13 cellular contexts compared by ENCODE assay signal in the genomic region with DNA sequence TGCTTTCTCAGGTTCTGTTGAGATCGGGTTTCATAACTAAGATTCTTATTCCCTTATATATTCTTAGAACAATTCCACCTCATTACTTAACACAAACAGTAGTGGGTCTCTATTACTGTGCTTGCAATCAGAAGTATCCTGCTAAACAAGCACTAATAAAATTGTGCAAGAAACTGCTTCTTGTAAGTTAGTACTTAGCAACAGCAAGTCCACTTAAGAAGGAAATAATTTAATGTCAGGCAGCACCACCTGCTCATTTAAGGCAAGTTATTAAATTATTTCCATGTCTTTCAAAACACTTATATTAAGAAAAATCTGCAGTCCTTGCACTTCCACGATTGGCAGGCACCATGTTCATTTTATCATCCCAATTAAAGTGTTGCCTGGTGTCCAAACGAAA.
DNase-seq lines count a peak whose midpoint lies in the region; ATAC-seq and TF ChIP-seq lines count a peak whose summit lies in the region.
"Had no signal": no experiment of that assay in that cellular context is flagged by ENCODE, and none has a peak within 500 bp of the region (broad histone marks: within the 10 kb centered on the region; RNA-seq: fewer than 3 reads in every experiment).

No MANE protein-coding gene starts in this region.

- H3K9me3 Mint-ChIP-seq in CD8-positive, alpha-beta T cell: peaks cover 4% of the 10 kb centered on the region

- H2AFZ ChIP-seq in KMS-11 (ENCODE audit: low read depth): no peak overlapping the region

- no peak overlapping the region for H3K4me3 ChIP-seq in CD8-positive, alpha-beta T cell (ENCODE audit: low read depth, low read length)
- H3K4me3 ChIP-seq in KMS-11 (IDR thresholded peaks at IDR 0.05; ENCODE audit: insufficient read depth, low read depth, low read length): no peak overlapping the region
- no peak overlapping the region for H3K4me3 ChIP-seq in WERI-Rb-1 (ENCODE audit: low read depth, low read length)
- no peak overlapping the region for H3K4me3 ChIP-seq in tibial artery
- H3K4me3 ChIP-seq: dorsolateral prefrontal cortex, prostate gland had no signal

- H3K4me1 ChIP-seq in CD8-positive, alpha-beta T cell (ENCODE audit: insufficient read depth, low read length): peaks cover 45% of the 10 kb centered on the region
- H3K4me1 ChIP-seq in KMS-11 (ENCODE audit: low read depth, poor library complexity, severe bottlenecking) (peaks cover 64% of the 10 kb centered on the region), tibial artery (peaks cover 0 to 35% (median 8%) of the 10 kb centered on the region in 4 donors)
- H3K4me1 ChIP-seq: prostate gland had no signal

- peak overlapping the region; percentile 36 for H3K4me2 ChIP-seq in KMS-11

- no peak for DNase-seq in CD8-positive, alpha-beta T cell
- DNase-seq in fibroblast of gingiva (ENCODE audit: low read depth) (peak; percentile 58), omental fat pad (ENCODE audit: low spot score) (no peak), NCI-H82 treated with DMSO at 0.1 percent for 48 hours (lab: John Stamatoyannopoulos, UW; ENCODE audit: unreplicated experiment) (no peak), WERI-Rb-1 (no peak), tibial artery (no peak)
- DNase-seq: aorta; dorsolateral prefrontal cortex; NCI-H1048; stimulated activated CD4-positive, alpha-beta T cell treated with anti-CD3 and anti-CD28 coated beads, Interleukin-4, amount 100 ng/mL, for 1 hour had no signal

- H3K27me3 ChIP-seq in CD8-positive, alpha-beta T cell (ENCODE audit: insufficient read depth, low read length): no peaks in the 10 kb centered on the region
- H3K27me3 ChIP-seq in KMS-11 (ENCODE audit: insufficient read depth, low read depth): no peaks in the 10 kb centered on the region
- H3K27me3 ChIP-seq in WERI-Rb-1 (ENCODE audit: insufficient read depth, low read depth, severe bottlenecking): no peaks in the 10 kb centered on the region
- H3K27me3 ChIP-seq in tibial artery: no peaks in the 10 kb centered on the region
- H3K27me3 ChIP-seq: dorsolateral prefrontal cortex had no signal

- no peak for TF ChIP-seq CTCF in CD8-positive, alpha-beta T cell (IDR thresholded peaks at IDR 0.05)
- TF ChIP-seq CTCF in KMS-11 (conservative IDR thresholded peaks at IDR 0.05; ENCODE audit: low read depth, low read length): no peak
- no peak for TF ChIP-seq CTCF in omental fat pad (IDR thresholded peaks at IDR 0.05)
- TF ChIP-seq CTCF in WERI-Rb-1 (IDR thresholded peaks at IDR 0.05; ENCODE audit: low read depth, low read length): no peak
- no peak for TF ChIP-seq CTCF in tibial artery (IDR thresholded peaks at IDR 0.05)

- no peaks in the 10 kb centered on the region for H4K20me1 ChIP-seq in KMS-11 (ENCODE audit: insufficient read depth)

- POLR2A ChIA-PET in CD8-positive, alpha-beta T cell (lab: Charles Lee): interaction anchor here (1.0 kb wide), 1 partner anchor 22 kb away, joined by 3 read pairs; no protein-coding TSS in a partner anchor

- no peak overlapping the region for H3K27ac ChIP-seq in CD8-positive, alpha-beta T cell (ENCODE audit: low read depth, low read length)
- no peak overlapping the region for H3K27ac ChIP-seq in KMS-11
- H3K27ac ChIP-seq in WERI-Rb-1: no peak overlapping the region
- H3K27ac ChIP-seq in tibial artery: no peak overlapping the region
- H3K27ac ChIP-seq: dorsolateral prefrontal cortex, prostate gland had no signal

- no peak for ATAC-seq in CD8-positive, alpha-beta T cell
- ATAC-seq in omental fat pad (ENCODE audit: low FRiP score) (peak; percentile 17), HG02588 (IDR thresholded peaks at IDR 0.05; ENCODE audit: unreplicated experiment) (no peak)

- intact Hi-C loops in CD8-positive, alpha-beta T cell (cut with DNase I, micrococcal nuclease): loop anchor here in 1 of 2 experiments (1.0 to 10.0 kb wide), 4 partner anchors 9 to 739 kb away; a partner anchor contains a TSS
- intact Hi-C loops in tibial artery (cut with DNase I; ENCODE audit: low total_unique reads): no loop called here

- CTCF ChIA-PET in CD8-positive, alpha-beta T cell (lab: Charles Lee): interaction anchor here (1.2 kb wide), 1 partner anchor 14 kb away, joined by 4 read pairs; no protein-coding TSS in a partner anchor

- no peaks in the 10 kb centered on the region for H3K36me3 ChIP-seq in CD8-positive, alpha-beta T cell (ENCODE audit: insufficient read depth, low read length)
- H3K36me3 ChIP-seq in KMS-11 (ENCODE audit: insufficient read depth) (no peaks in the 10 kb centered on the region), WERI-Rb-1 (no peaks in the 10 kb centered on the region), tibial artery (peaks cover 0 to under 1% (median 0%) of the 10 kb centered on the region in 3 donors)
- H3K36me3 ChIP-seq: prostate gland had no signal

- no peaks in the 10 kb centered on the region for H3K79me2 ChIP-seq in KMS-11 (ENCODE audit: insufficient read depth, low read depth)

- no peak overlapping the region for H3K9ac ChIP-seq in KMS-11

- peaks cover 3% of the 10 kb centered on the region for H3K36me3 Mint-ChIP-seq in CD8-positive, alpha-beta T cell

- no peak overlapping the region for H3K4me3 Mint-ChIP-seq in CD8-positive, alpha-beta T cell

- no peaks in the 10 kb centered on the region for H3K9me3 ChIP-seq in CD8-positive, alpha-beta T cell (ENCODE audit: low read length)
- H3K9me3 ChIP-seq in WERI-Rb-1 (ENCODE audit: severe bottlenecking): peaks cover 3% of the 10 kb centered on the region
- peaks cover 0 to 5% (median 0%) of the 10 kb centered on the region in 3 donors for H3K9me3 ChIP-seq in tibial artery
- H3K9me3 ChIP-seq: prostate gland had no signal

- peak overlapping the region; percentile 32 for H3K27ac Mint-ChIP-seq in CD8-positive, alpha-beta T cell

- H3K27me3 Mint-ChIP-seq in CD8-positive, alpha-beta T cell (ENCODE audit: low read depth): no peaks in the 10 kb centered on the region

- H3K4me1 Mint-ChIP-seq in CD8-positive, alpha-beta T cell (ENCODE audit: low read depth): peaks cover 72% of the 10 kb centered on the region
